23 cellular contexts compared by ENCODE assay signal in the genomic region with DNA sequence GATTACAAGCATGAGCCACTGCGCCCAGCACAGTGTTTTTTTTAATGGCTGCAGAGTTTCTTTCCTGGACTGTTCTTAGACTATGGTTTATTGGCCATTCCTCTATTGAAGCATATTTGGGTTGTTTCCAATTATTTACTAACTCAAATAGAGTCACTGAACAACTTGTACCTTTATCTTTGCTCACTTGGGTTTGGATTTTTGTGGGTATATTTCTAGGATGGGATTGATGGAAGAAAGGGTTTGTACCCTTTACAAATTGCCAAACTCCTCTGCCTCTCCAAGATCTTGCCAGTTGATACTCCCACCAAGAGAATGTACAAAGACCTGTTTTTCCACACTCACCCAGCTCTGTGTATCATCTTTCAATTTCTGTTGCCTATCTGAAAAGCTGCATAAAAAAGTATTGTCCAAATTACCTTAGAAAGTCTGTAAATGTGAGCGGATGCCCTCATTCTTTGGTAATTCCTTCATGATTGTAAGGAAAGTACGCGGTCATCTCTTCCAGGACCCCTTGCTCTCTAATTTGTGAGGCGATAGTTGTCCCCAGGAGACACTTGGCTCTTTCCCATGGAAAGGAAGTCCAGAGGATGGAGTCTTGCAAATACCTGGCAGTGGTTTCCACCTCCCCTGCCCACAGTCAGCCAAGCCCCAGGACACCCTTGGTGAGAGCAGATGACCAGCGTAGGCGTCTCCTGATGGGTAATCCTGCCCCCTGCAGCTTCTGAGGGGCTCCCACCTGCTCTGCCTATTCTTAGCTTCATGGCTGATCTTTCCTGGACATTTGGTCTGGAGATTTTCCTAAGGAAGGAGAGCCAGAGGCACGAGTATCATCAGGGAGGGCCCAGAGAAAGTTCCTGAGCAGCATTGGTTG. TPM values are rescaled to one million over a fixed set of nuclear protein-coding genes. Genes with fewer than 3 reads are reported as not detected.
DNase-seq lines count a peak whose midpoint lies in the region; ATAC-seq, FAIRE-seq and TF ChIP-seq lines count a peak whose summit lies in the region.
"Had no signal": no experiment of that assay in that cellular context is flagged by ENCODE, and none has a peak within 500 bp of the region (broad histone marks: within the 10 kb centered on the region; RNA-seq: fewer than 3 reads in every experiment).

No MANE protein-coding gene starts in this region.

- ATAC-seq in Right ventricle myocardium superior (ENCODE audit: poor library complexity): no peak
- ATAC-seq: HepG2, Panc1 had no signal

- no peaks in the 10 kb centered on the region for H3K79me2 ChIP-seq in PC-9 (ENCODE audit: low read depth)

- no peak overlapping the region for H2AFZ ChIP-seq in PC-9

- no peaks in the 10 kb centered on the region for H4K20me1 ChIP-seq in PC-9 (ENCODE audit: insufficient read depth)

- POLR2A ChIA-PET in PC-9 (lab: Charles Lee; ENCODE audit: unreplicated experiment): interaction anchor here (0.6 kb wide), 2 partner anchors 8 to 64 kb away, joined by 3 to 7 read pairs; no protein-coding TSS in a partner anchor

- H3K36me3 ChIP-seq in PC-9 (ENCODE audit: low read depth) (no peaks in the 10 kb centered on the region), prostate gland (peaks cover 0 to 9% of the 10 kb centered on the region in 2 donors)

- no peak overlapping the region for H3K4me3 ChIP-seq in PC-9
- no peak overlapping the region for H3K4me3 ChIP-seq in prostate gland

- CTCF ChIA-PET in PC-9 (lab: Charles Lee): interaction anchor here (0.8 kb wide), 1 partner anchor 52 kb away, joined by 3 read pairs; no protein-coding TSS in a partner anchor

- TF ChIP-seq CTCF in PC-9 (conservative IDR thresholded peaks at IDR 0.05) (no peak), prostate gland (IDR thresholded peaks at IDR 0.05) (no peak)

- peaks cover 38% of the 10 kb centered on the region for H3F3A ChIP-seq in PC-9 (ENCODE audit: insufficient read depth, low read depth)

- BruUV-seq in PC-9 (replicated peaks; lab: Mats Ljungman, UMichigan): no TSS peak

- H3K27ac ChIP-seq in PC-9: peak overlapping the region; percentile 89
- H3K27ac ChIP-seq in prostate gland: peak overlapping the region; percentile 64 to 70
- H3K27ac ChIP-seq: HL-60 had no signal

- in situ Hi-C loops in G401 (cut with HindIII; ENCODE audit: low sequenced_read_pairs): no loop called here

- peak overlapping the region; percentile 66 for H3K4me2 ChIP-seq in PC-9

- TF ChIP-seq POLR2A in prostate gland (IDR thresholded peaks at IDR 0.05): no peak

- H3K27me3 ChIP-seq in PC-9 (ENCODE audit: insufficient read depth, low read depth): no peaks in the 10 kb centered on the region
- no peaks in the 10 kb centered on the region for H3K27me3 ChIP-seq in prostate gland (replicated peaks; ENCODE audit: insufficient read depth)

- H3K4me1 ChIP-seq in PC-9 (replicated peaks; ENCODE audit: insufficient read depth): peaks cover 40% of the 10 kb centered on the region
- H3K4me1 ChIP-seq in prostate gland (replicated peaks): peaks cover 6% of the 10 kb centered on the region

- H3K9me3 ChIP-seq in PC-9 (ENCODE audit: insufficient read depth, low read depth) (peaks cover 10% of the 10 kb centered on the region; the same call in 1 of the 2 replicates), prostate gland (no peaks in the 10 kb centered on the region)

- no peak for FAIRE-seq in urothelium cell line (lab: Jason Lieb, UNC)
- FAIRE-seq: GM12891, H1, HepG2 had no signal

- intact Hi-C loops in PC-9 (cut with micrococcal nuclease; ENCODE audit: unreplicated experiment): loop anchor here (1.0 kb wide), 1 partner anchor 63 kb away; a partner anchor contains a TSS
- intact Hi-C loops in prostate gland (cut with DNase I): no loop called here
- intact Hi-C loops in Right ventricle myocardium superior (cut with DNase I): no loop called here

- no peaks in the 10 kb centered on the region for H3K9me2 ChIP-seq in PC-9 (ENCODE audit: insufficient read depth)

- WGBS in prostate gland: 62% methylated on average over 8 of the region's 8 CpGs

- peak; percentile 98 for DNase-seq in G401 (ENCODE audit: low spot score)
- peak; percentile 54 to 79 for DNase-seq in PC-9
- DNase-seq in cerebellar cortex (ENCODE audit: low spot score): peak; percentile 97
- DNase-seq in prostate gland (ENCODE audit: low spot score): peak; percentile 44
- DNase-seq in SKM-1 (lab: John Stamatoyannopoulos, UW; ENCODE audit: unreplicated experiment): no peak
- DNase-seq in Right ventricle myocardium superior: no peak
- DNase-seq in urothelium cell line (ENCODE audit: low spot score): no peak
- DNase-seq: CD4-positive, alpha-beta T cell; COR-L47; DMS 273 treated with DMSO at 0.1 percent for 48 hours; DMS79 treated with DMSO at 0.1 percent for 48 hours; KBM-7; MV-4-11; NCI-H1105 treated with DMSO at 0.1 percent for 48 hours; NCI-H2029 treated with DMSO at 0.1 percent for 48 hours; NCI-H226; NCI-H510A treated with DMSO at 0.1 percent for 48 hours; NCI-H748 treated with DMSO at 0.1 percent for 48 hours had no signal

RNA-seq across cellular contexts. Expression of a gene that starts 33.0 kb away (rescaled TPM):
- not detected in 2 replicates for total RNA-seq in G401 (2014; rRNA removed; shearing (Covaris generic))
- total RNA-seq in PC-9 (2021): 5.5 and 8.6 TPM in 2 replicates
- total RNA-seq in prostate gland: 10 to 100 TPM; 50.4 to 61.1 TPM
- 32.9 TPM for total RNA-seq in Right ventricle myocardium superior

Comparison
In these comparisons a context has a peak if more than half of its experiments do, and no peak if none do; other contexts are left out.
1. DNase-seq: peak in G401 (single experiment), PC-9 (2 of 2), cerebellar cortex (single experiment) and prostate gland (single experiment); none in SKM-1 (single experiment), Right ventricle myocardium superior (single experiment) and urothelium cell line (single experiment).